17 cellular contexts compared by ENCODE assay signal in genomic region chr15:68053001-68053400, GRCh38. TPM values are rescaled to one million over a fixed set of nuclear protein-coding genes. Genes with fewer than 3 reads are reported as not detected.
DNase-seq lines count a peak whose midpoint lies in the region; ATAC-seq and TF ChIP-seq lines count a peak whose summit lies in the region.
"Had no signal": no experiment of that assay in that cellular context is flagged by ENCODE, and none has a peak within 500 bp of the region (broad histone marks: within the 10 kb centered on the region; RNA-seq: fewer than 3 reads in every experiment).

No MANE protein-coding gene starts in this region.

- peaks cover 39% of the 10 kb centered on the region for H3K4me1 Mint-ChIP-seq in CD8-positive, alpha-beta T cell (ENCODE audit: low read depth)
- peaks cover 22% of the 10 kb centered on the region for H3K4me1 Mint-ChIP-seq in activated T-helper 17 cell treated with anti-CD3 and anti-CD28 coated beads, Interleukin-2, amount 50 U/mL, for 72 hours
- peaks cover 22 to 35% (median 29%) of the 10 kb centered on the region in 3 donors for H3K4me1 Mint-ChIP-seq in naive B cell

- no peak for DNase-seq in CD8-positive, alpha-beta T cell
- DNase-seq in naive B cell (no peak), cerebellum (ENCODE audit: low spot score) (no peak), NCI-H2171 (lab: John Stamatoyannopoulos, UW) (no peak)
- DNase-seq: BE2C; effector CD4-positive, alpha-beta T cell; left cardiac atrium; MG63; mucosa of descending colon; NCI-H2029; pancreas; stimulated activated CD4-positive, alpha-beta T cell treated with anti-CD3 and anti-CD28 coated beads, Interleukin-4, amount 100 ng/mL, for 4 hours; thyroid gland had no signal

- H3K27ac ChIP-seq in CD8-positive, alpha-beta T cell (ENCODE audit: low read depth, low read length) = no peak overlapping the region
- H3K27ac ChIP-seq in DOHH2 (ENCODE audit: low read depth, low read length) = no peak overlapping the region
- H3K27ac ChIP-seq: pancreas, thyroid gland had no signal

- intact Hi-C loops in CD8-positive, alpha-beta T cell (cut with DNase I, micrococcal nuclease) = loop anchor here (1.0 to 10.0 kb wide), 3 partner anchors 224 to 1402 kb away; partner anchors contain the start of genes FEM1B (in 1 of the 2), KIF23 (in 1 of the 2) and RPLP1 (in 1 of the 2)

- no peaks in the 10 kb centered on the region for H3K36me3 ChIP-seq in CD8-positive, alpha-beta T cell (ENCODE audit: insufficient read depth, low read length)
- H3K36me3 ChIP-seq in DOHH2 (ENCODE audit: control insufficient read depth, low read length) = peaks cover 23% of the 10 kb centered on the region
- H3K36me3 ChIP-seq: BE2C, HAP-1, MG63, pancreas, thyroid gland had no signal

- no peak for ATAC-seq in CD8-positive, alpha-beta T cell
- ATAC-seq in activated T-helper 17 cell treated with anti-CD3 and anti-CD28 coated beads, Interleukin-2, amount 50 U/mL, for 72 hours (replicated peaks) = no peak
- ATAC-seq in naive B cell (ENCODE audit: low read depth in 2 of 2) (no peak), HG03045 (IDR thresholded peaks at IDR 0.05; ENCODE audit: unreplicated experiment) (no peak)
- ATAC-seq: left cardiac atrium, mucosa of descending colon, pancreas had no signal

- H3K4me3 ChIP-seq in CD8-positive, alpha-beta T cell (ENCODE audit: low read depth, low read length) = no peak overlapping the region
- peak overlapping the region; percentile 93; the same call in 1 of the 2 replicates for H3K4me3 ChIP-seq in DOHH2 (ENCODE audit: low read length)
- H3K4me3 ChIP-seq: mucosa of descending colon had no signal

- H3K27ac Mint-ChIP-seq in CD8-positive, alpha-beta T cell = no peak overlapping the region
- H3K27ac Mint-ChIP-seq in activated T-helper 17 cell treated with anti-CD3 and anti-CD28 coated beads, Interleukin-2, amount 50 U/mL, for 72 hours = no peak overlapping the region
- peak overlapping the region in 1 of 6 donors; percentile 30 for H3K27ac Mint-ChIP-seq in naive B cell

- H3K27me3 ChIP-seq in CD8-positive, alpha-beta T cell (ENCODE audit: insufficient read depth, low read length) = no peaks in the 10 kb centered on the region
- no peaks in the 10 kb centered on the region for H3K27me3 ChIP-seq in DOHH2 (ENCODE audit: control insufficient read depth, low read length)
- H3K27me3 ChIP-seq: BE2C, MG63, pancreas, thyroid gland had no signal

- peak overlapping the region; percentile 84 for H3K4me2 ChIP-seq in DOHH2 (ENCODE audit: low read length)

- H3K4me3 Mint-ChIP-seq in CD8-positive, alpha-beta T cell = peak overlapping the region; percentile 20
- peak overlapping the region; percentile 90 for H3K4me3 Mint-ChIP-seq in activated T-helper 17 cell treated with anti-CD3 and anti-CD28 coated beads, Interleukin-2, amount 50 U/mL, for 72 hours
- peak overlapping the region in 5 of 8 donors; percentile 2 to 90 (median 34) for H3K4me3 Mint-ChIP-seq in naive B cell

- H3K4me1 ChIP-seq in CD8-positive, alpha-beta T cell (ENCODE audit: insufficient read depth, low read length) = peaks cover 31% of the 10 kb centered on the region
- peaks cover 33% of the 10 kb centered on the region for H3K4me1 ChIP-seq in DOHH2 (ENCODE audit: control insufficient read depth, low read length)
- H3K4me1 ChIP-seq: BE2C had no signal

- H3K9me2 ChIP-seq in DOHH2 (replicated peaks; ENCODE audit: control insufficient read depth, low read length) = no peaks in the 10 kb centered on the region

- H3F3A ChIP-seq in DOHH2 (ENCODE audit: control insufficient read depth, insufficient read depth) = 0 out of 2 replicates have a peak, but pooled peaks cover 3% of the 10 kb centered on the region

- no peak for TF ChIP-seq CTCF in CD8-positive, alpha-beta T cell (IDR thresholded peaks at IDR 0.05)
- TF ChIP-seq CTCF in DOHH2 (IDR thresholded peaks at IDR 0.05; ENCODE audit: low read depth, low read length, poor library complexity, severe bottlenecking) = no peak

- POLR2A ChIA-PET in CD8-positive, alpha-beta T cell (lab: Charles Lee) = no interaction called here

- peaks cover 9% of the 10 kb centered on the region for H3K36me3 Mint-ChIP-seq in CD8-positive, alpha-beta T cell
- peaks cover 11% of the 10 kb centered on the region for H3K36me3 Mint-ChIP-seq in activated T-helper 17 cell treated with anti-CD3 and anti-CD28 coated beads, Interleukin-2, amount 50 U/mL, for 72 hours (ENCODE audit: low read depth)
- H3K36me3 Mint-ChIP-seq in naive B cell = no peaks in the 10 kb centered on the region

- H3K9me3 ChIP-seq in CD8-positive, alpha-beta T cell (ENCODE audit: low read length) = no peaks in the 10 kb centered on the region
- no peaks in the 10 kb centered on the region for H3K9me3 ChIP-seq in DOHH2 (ENCODE audit: control insufficient read depth, insufficient read depth, low read length)
- H3K9me3 ChIP-seq: BE2C, HAP-1, MG63, mucosa of descending colon, pancreas, thyroid gland had no signal

- H3K9me3 Mint-ChIP-seq in CD8-positive, alpha-beta T cell = no peaks in the 10 kb centered on the region
- no peaks in the 10 kb centered on the region for H3K9me3 Mint-ChIP-seq in activated T-helper 17 cell treated with anti-CD3 and anti-CD28 coated beads, Interleukin-2, amount 50 U/mL, for 72 hours
- peaks cover 0 to 3% (median 0%) of the 10 kb centered on the region in 7 donors for H3K9me3 Mint-ChIP-seq in naive B cell

- H3K79me2 ChIP-seq in DOHH2 (ENCODE audit: control insufficient read depth, low read length) = peaks cover 38% of the 10 kb centered on the region

- H3K27me3 Mint-ChIP-seq in CD8-positive, alpha-beta T cell (ENCODE audit: low read depth) = peaks cover 2% of the 10 kb centered on the region
- peaks cover 12% of the 10 kb centered on the region for H3K27me3 Mint-ChIP-seq in activated T-helper 17 cell treated with anti-CD3 and anti-CD28 coated beads, Interleukin-2, amount 50 U/mL, for 72 hours
- H3K27me3 Mint-ChIP-seq in naive B cell = peaks cover 0 to 6% (median 4%) of the 10 kb centered on the region in 3 donors

- CTCF ChIA-PET in CD8-positive, alpha-beta T cell (lab: Charles Lee) = no interaction called here

- peaks cover 19% of the 10 kb centered on the region for H4K20me1 ChIP-seq in DOHH2 (ENCODE audit: control insufficient read depth, insufficient read depth, low read depth, low read length)

RNA-seq across cellular contexts. Expression of gene PIAS1, which starts 1.1 kb away (rescaled TPM):
- 10 to 100 TPM; 73.9 to 78.5 TPM for total RNA-seq in CD8-positive, alpha-beta T cell
- 10 to 100 TPM; 31.3 to 42.7 TPM for total RNA-seq in activated T-helper 17 cell treated with anti-CD3 and anti-CD28 coated beads, Interleukin-2, amount 50 U/mL, for 72 hours
- polyA plus RNA-seq in naive B cell (ENCODE audit: low read depth in 6 of 6) = 100 to 1,000 TPM; 141 to 207 (median 162) TPM
- total RNA-seq in cerebellum = 56.4 TPM

Comparison
In these comparisons a context has a peak if more than half of its experiments do, and no peak if none do; other contexts are left out.
1. H3K4me3 Mint-ChIP-seq: peak in every context shown above with its lines; median percentile 90 in activated T-helper 17 cell treated with anti-CD3 and anti-CD28 coated beads, Interleukin-2, amount 50 U/mL, for 72 hours; 34 in naive B cell; 20 in CD8-positive, alpha-beta T cell.